Comparison of ENCODE assay signal across 1 cellular context in genomic region chr1:22053018-22053860, GRCh38.
TF ChIP-seq lines count a peak whose summit lies in the region.

No MANE protein-coding gene starts in this region.

TF ChIP-seq in K562, 482 proteins besides CTCF, POLR2A, EP300 and RAD21 (continued from another document and continues in another):
- TF ChIP-seq ELF1 (tag; IDR thresholded peaks at IDR 0.05) = peak; percentile 38; the same call in 1 of the 2 replicates
- TF ChIP-seq GABPB1 (CRISPR knock-in tag; IDR thresholded peaks at IDR 0.05) = peak; percentile 46
- 0 out of 2 replicates have a peak, but pooled peaks have one; percentile 31 for TF ChIP-seq ZNF609 (CRISPR knock-in tag; IDR thresholded peaks at IDR 0.05; ENCODE audit: borderline replicate concordance)
- TF ChIP-seq GATAD2B (IDR thresholded peaks at IDR 0.05; ENCODE audit: borderline replicate concordance) = peak; percentile 72; the same call in 1 of the 2 replicates
- TF ChIP-seq STAG1 (CRISPR knock-in tag; IDR thresholded peaks at IDR 0.05; ENCODE audit: borderline replicate concordance) = no peak
- TF ChIP-seq CCNT2 (IDR thresholded peaks at IDR 0.05; ENCODE audit: borderline replicate concordance, extremely low read depth, insufficient read length, low read depth, low read length) = peak; percentile 77
- no peak for TF ChIP-seq ZNF347 (CRISPR knock-in tag; IDR thresholded peaks at IDR 0.05; ENCODE audit: low read depth)
- TF ChIP-seq ID3 (CRISPR knock-in tag; IDR thresholded peaks at IDR 0.05) = no peak
- peak; percentile 37; the same call in 1 of the 2 replicates for TF ChIP-seq ID3 (tag; IDR thresholded peaks at IDR 0.05)
- no peak for TF ChIP-seq ELK3 (CRISPR knock-in tag; IDR thresholded peaks at IDR 0.05)
- peak; percentile 61; the same call in 1 of the 2 replicates for TF ChIP-seq NFATC3 (IDR thresholded peaks at IDR 0.05)
- no peak for TF ChIP-seq KHSRP (IDR thresholded peaks at IDR 0.05)
- TF ChIP-seq ZBTB7A (IDR thresholded peaks at IDR 0.05; ENCODE audit: borderline replicate concordance, control insufficient read depth, low read depth, low read length) = peak; percentile 17; the same call in 1 of the 2 replicates
- TF ChIP-seq ILF3 (IDR thresholded peaks at IDR 0.05; ENCODE audit: borderline replicate concordance) = 0 out of 2 replicates have a peak, but pooled peaks have one; percentile 70
- TF ChIP-seq THRAP3 (IDR thresholded peaks at IDR 0.05; ENCODE audit: borderline replicate concordance) = no peak
- TF ChIP-seq RBFOX2 (IDR thresholded peaks at IDR 0.05; ENCODE audit: low read depth, low read length) = peak; percentile 78
- no peak; a peak in 1 of 4 replicates for TF ChIP-seq RCOR1 (IDR thresholded peaks at IDR 0.05; ENCODE audit: borderline replicate concordance in 1 of 2, low read depth in 2 of 2, low read length in 2 of 2)
- TF ChIP-seq PCBP2 (IDR thresholded peaks at IDR 0.05; ENCODE audit: low read depth, low read length, poor library complexity, severe bottlenecking) = peak; percentile 23
- peak; percentile 24; the same call in 1 of the 2 replicates for TF ChIP-seq E2F4 (CRISPR knock-in tag; IDR thresholded peaks at IDR 0.05; ENCODE audit: low read depth)
- TF ChIP-seq ZEB2 (IDR thresholded peaks at IDR 0.05) = no peak
- TF ChIP-seq MYBL2 (IDR thresholded peaks at IDR 0.05; ENCODE audit: low read depth) = no peak; the same call in 1 of the 2 replicates
- no peak for TF ChIP-seq MYBL2 (CRISPR knock-in tag; IDR thresholded peaks at IDR 0.05; ENCODE audit: borderline replicate concordance)
- TF ChIP-seq CHD1 (IDR thresholded peaks at IDR 0.05; ENCODE audit: low read length) = peak; percentile 64
- peak; percentile 16 for TF ChIP-seq RBM25 (IDR thresholded peaks at IDR 0.05; ENCODE audit: low read depth, low read length, severe bottlenecking)
- 0 out of 2 replicates have a peak, but pooled peaks have one; percentile 13 for TF ChIP-seq ETV5 (CRISPR knock-in tag; IDR thresholded peaks at IDR 0.05; ENCODE audit: low read depth)
- peak; percentile 59; the same call in 1 of the 2 replicates for TF ChIP-seq NKRF (IDR thresholded peaks at IDR 0.05; ENCODE audit: borderline replicate concordance)
- peak; percentile 79 for TF ChIP-seq POLR2G (IDR thresholded peaks at IDR 0.05; ENCODE audit: low read depth, low read length)
- TF ChIP-seq PTTG1 (tag; IDR thresholded peaks at IDR 0.05; ENCODE audit: low read depth) = no peak
- TF ChIP-seq POLR2B (IDR thresholded peaks at IDR 0.05; ENCODE audit: low read depth, partially characterized antibody) = peak; percentile 45
- TF ChIP-seq ATF1 (CRISPR knock-in tag; IDR thresholded peaks at IDR 0.05) = no peak
- TF ChIP-seq ATF1 (tag; IDR thresholded peaks at IDR 0.05) = peak; percentile 86
- peak; percentile 64 for TF ChIP-seq PRPF4 (IDR thresholded peaks at IDR 0.05; ENCODE audit: insufficient read depth, low read depth, low read length, poor library complexity, severe bottlenecking)
- TF ChIP-seq ZNF316 (IDR thresholded peaks at IDR 0.05) = no peak
- TF ChIP-seq HSF4 (CRISPR knock-in tag; IDR thresholded peaks at IDR 0.05; ENCODE audit: borderline replicate concordance) = no peak
- TF ChIP-seq ZNF766 (CRISPR knock-in tag; conservative IDR thresholded peaks at IDR 0.05) = peak; percentile 80
- TF ChIP-seq SIN3A (IDR thresholded peaks at IDR 0.05; ENCODE audit: borderline replicate concordance in 2 of 2, control insufficient read depth in 1 of 2, low read depth in 2 of 2, low read length in 2 of 2) = peak; percentile 60 to 77; a peak in 2 of 4 replicates
- TF ChIP-seq NONO (IDR thresholded peaks at IDR 0.05; ENCODE audit: low read depth in 2 of 2, low read length in 1 of 2) = peak; percentile 1 to 50; a peak in 1 of 4 replicates
- 0 out of 4 replicates have a peak, but pooled peaks of 1 of the 2 experiments have one; percentile 35 for TF ChIP-seq MLLT1 (IDR thresholded peaks at IDR 0.05)
- peak; percentile 69; the same call in 1 of the 2 replicates for TF ChIP-seq HDGF (IDR thresholded peaks at IDR 0.05)
- peak; percentile 79; the same call in 1 of the 2 replicates for TF ChIP-seq RHOXF2B (CRISPR knock-in tag; conservative IDR thresholded peaks at IDR 0.05)
- no peak for TF ChIP-seq FOXO4 (CRISPR knock-in tag; IDR thresholded peaks at IDR 0.05)
- peak; percentile 62; the same call in 1 of the 2 replicates for TF ChIP-seq ZNF12 (CRISPR knock-in tag; IDR thresholded peaks at IDR 0.05)
- 0 out of 2 replicates have a peak, but pooled peaks have one; percentile 11 for TF ChIP-seq ZNF263 (CRISPR knock-in tag; IDR thresholded peaks at IDR 0.05; ENCODE audit: borderline replicate concordance)
- no peak for TF ChIP-seq CTCFL (IDR thresholded peaks at IDR 0.05; ENCODE audit: borderline replicate concordance, insufficient read depth, low read depth, low read length, poor library complexity, severe bottlenecking)
- peak; percentile 28; the same call in 1 of the 2 replicates for TF ChIP-seq L3MBTL2 (IDR thresholded peaks at IDR 0.05)
- TF ChIP-seq GTF2E2 (tag; IDR thresholded peaks at IDR 0.05) = peak; percentile 98
- TF ChIP-seq BCL6 (CRISPR knock-in tag; IDR thresholded peaks at IDR 0.05) = no peak
- no peak for TF ChIP-seq ZNF79 (CRISPR knock-in tag; IDR thresholded peaks at IDR 0.05; ENCODE audit: low read depth)
- peak; percentile 89 for TF ChIP-seq JUN (IDR thresholded peaks at IDR 0.05; ENCODE audit: borderline replicate concordance, low read depth, low read length)
- TF ChIP-seq JUN (CRISPR knock-in tag; IDR thresholded peaks at IDR 0.05; ENCODE audit: borderline replicate concordance) = peak; percentile 26; the same call in 1 of the 2 replicates
- TF ChIP-seq ZKSCAN1 (IDR thresholded peaks at IDR 0.05; ENCODE audit: low read depth, low read length) = no peak
- no peak for TF ChIP-seq SAFB (IDR thresholded peaks at IDR 0.05; ENCODE audit: borderline replicate concordance, low read depth, low read length)
- TF ChIP-seq TARDBP (IDR thresholded peaks at IDR 0.05) = no peak
- TF ChIP-seq ERF (CRISPR knock-in tag; IDR thresholded peaks at IDR 0.05) = no peak
- TF ChIP-seq ZNF253 (CRISPR knock-in tag; conservative IDR thresholded peaks at IDR 0.05) = no peak
- TF ChIP-seq MTA3 (IDR thresholded peaks at IDR 0.05; ENCODE audit: borderline replicate concordance) = peak; percentile 40; the same call in 1 of the 2 replicates
